1 cellular context compared by ENCODE assay signal in genomic region chr12:62603061-62603810, GRCh38.
TF ChIP-seq lines count a peak whose summit lies in the region.

No MANE protein-coding gene starts in this region.

TF ChIP-seq in H1, 55 proteins besides CTCF, POLR2A, EP300 and RAD21 (continued from another document):
- no peak for TF ChIP-seq POU5F1 (IDR thresholded peaks at IDR 0.05; ENCODE audit: low read depth, low read length)
- peak; percentile 72 for TF ChIP-seq KDM4A (IDR thresholded peaks at IDR 0.05; ENCODE audit: low read depth, low read length, severe bottlenecking)
- TF ChIP-seq KDM1A (IDR thresholded peaks at IDR 0.05; ENCODE audit: borderline replicate concordance, low read length) = no peak
- TF ChIP-seq, protein P1, sequence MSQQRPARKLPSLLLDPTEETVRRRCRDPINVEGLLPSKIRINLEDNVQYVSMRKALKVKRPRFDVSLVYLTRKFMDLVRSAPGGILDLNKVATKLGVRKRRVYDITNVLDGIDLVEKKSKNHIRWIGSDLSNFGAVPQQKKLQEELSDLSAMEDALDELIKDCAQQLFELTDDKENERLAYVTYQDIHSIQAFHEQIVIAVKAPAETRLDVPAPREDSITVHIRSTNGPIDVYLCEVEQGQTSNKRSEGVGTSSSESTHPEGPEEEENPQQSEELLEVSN (IDR thresholded peaks at IDR 0.05) = peak; percentile 94
- no peak for TF ChIP-seq CTBP2 (IDR thresholded peaks at IDR 0.05; ENCODE audit: borderline replicate concordance, insufficient read depth, insufficient read length, low read length)
- no peak for TF ChIP-seq TEAD4 (IDR thresholded peaks at IDR 0.05; ENCODE audit: low read depth, low read length)
- peak; percentile 32; the same call in 1 of the 2 replicates for TF ChIP-seq TBP (IDR thresholded peaks at IDR 0.05; ENCODE audit: low read depth, low read length)
- peak; percentile 55; the same call in 1 of the 2 replicates for TF ChIP-seq RBBP5 (IDR thresholded peaks at IDR 0.05; ENCODE audit: borderline replicate concordance, low read depth, low read length)
- TF ChIP-seq PHF8 (conservative IDR thresholded peaks at IDR 0.05; ENCODE audit: low read depth, low read length) = peak; percentile 61
- no peak for TF ChIP-seq FOSL1 (IDR thresholded peaks at IDR 0.05; ENCODE audit: insufficient read depth, low read depth, low read length)
